ENCODE assay signal across 11 cellular contexts in the genomic region with DNA sequence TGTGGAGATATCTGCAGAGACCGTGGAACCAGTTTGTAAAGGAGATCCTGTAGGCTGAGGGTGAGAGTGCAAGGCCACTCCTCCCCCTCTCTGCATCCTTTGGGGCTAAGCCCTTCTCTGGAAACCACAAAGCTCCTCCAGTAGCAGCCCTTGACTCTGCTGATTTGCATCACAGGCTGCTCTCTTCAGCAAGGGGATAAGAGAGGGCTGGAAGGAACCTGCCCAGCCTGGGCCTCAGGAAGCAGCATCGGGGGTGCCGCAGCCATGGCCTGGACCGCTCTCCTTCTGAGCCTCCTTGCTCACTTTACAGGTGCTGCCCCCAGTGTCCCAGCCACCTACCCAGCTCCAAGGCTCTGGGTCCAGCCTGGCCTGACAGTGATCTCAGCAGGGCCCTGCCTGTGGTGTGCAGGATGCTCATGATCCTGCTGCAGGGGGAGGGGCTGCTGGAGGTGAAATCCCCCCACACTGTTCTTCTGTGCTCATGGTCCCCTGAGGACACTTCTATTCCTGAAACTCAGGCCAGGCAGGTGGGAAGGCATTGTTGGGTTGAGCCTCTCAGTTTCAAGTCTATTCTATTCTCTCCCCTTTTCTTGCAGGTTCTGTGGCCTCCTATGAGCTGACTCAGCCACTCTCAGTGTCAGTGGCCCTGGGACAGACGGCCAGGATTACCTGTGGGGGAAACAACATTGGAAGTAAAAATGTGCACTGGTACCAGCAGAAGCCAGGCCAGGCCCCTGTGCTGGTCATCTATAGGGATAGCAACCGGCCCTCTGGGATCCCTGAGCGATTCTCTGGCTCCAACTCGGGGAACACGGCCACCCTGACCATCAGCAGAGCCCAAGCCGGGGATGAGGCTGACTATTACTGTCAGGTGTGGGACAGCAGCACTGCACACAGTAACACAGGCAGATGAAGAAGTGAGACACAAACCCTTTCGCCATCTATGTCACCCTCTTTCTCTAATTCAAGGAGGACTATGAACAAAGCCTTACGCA.
DNase-seq lines count a peak whose midpoint lies in the region; ATAC-seq and TF ChIP-seq lines count a peak whose summit lies in the region.
"Had no signal": no experiment of that assay in that cellular context is flagged by ENCODE, and none has a peak within 500 bp of the region (broad histone marks: within the 10 kb centered on the region; RNA-seq: fewer than 3 reads in every experiment).

No MANE protein-coding gene starts in this region.

- no peak overlapping the region for H3K4me3 ChIP-seq in WERI-Rb-1 (ENCODE audit: low read depth, low read length)
- H3K4me3 ChIP-seq: SJCRH30 had no signal

- H3K27ac ChIP-seq in WERI-Rb-1 = no peak overlapping the region
- H3K27ac ChIP-seq: foreskin keratinocyte, SJCRH30 had no signal

- ATAC-seq in HG02943 (IDR thresholded peaks at IDR 0.05; ENCODE audit: low read depth, unreplicated experiment) = peak; percentile 56
- peak; percentile 75 for ATAC-seq in stimulated activated effector memory CD8-positive, alpha-beta T cell treated with anti-CD3 and anti-CD28 coated beads, Interleukin-12 subunit alpha, Interleukin-12 subunit beta, amount 100 ng/mL, for 72 hours
- ATAC-seq: foreskin keratinocyte had no signal

- no peaks in the 10 kb centered on the region for H3K9me3 Mint-ChIP-seq in activated CD4-positive, alpha-beta T cell treated with anti-CD3 and anti-CD28 coated beads, Interleukin-2, amount 10 ng/mL, durations not matched to agents 24 days and 14 days
- H3K9me3 Mint-ChIP-seq in stimulated activated effector memory CD8-positive, alpha-beta T cell treated with anti-CD3 and anti-CD28 coated beads, Interleukin-12 subunit alpha, Interleukin-12 subunit beta, amount 100 ng/mL, for 72 hours = no peaks in the 10 kb centered on the region

- peak overlapping the region; percentile 77 for H3K4me3 Mint-ChIP-seq in activated CD4-positive, alpha-beta T cell treated with anti-CD3 and anti-CD28 coated beads, Interleukin-2, amount 10 ng/mL, durations not matched to agents 24 days and 14 days
- peak overlapping the region; percentile 59 for H3K4me3 Mint-ChIP-seq in stimulated activated effector memory CD8-positive, alpha-beta T cell treated with anti-CD3 and anti-CD28 coated beads, Interleukin-12 subunit alpha, Interleukin-12 subunit beta, amount 100 ng/mL, for 72 hours

- intact Hi-C loops in activated CD4-positive, alpha-beta T cell treated with anti-CD3 and anti-CD28 coated beads, Interleukin-2, amount 10 ng/mL, durations not matched to agents 24 days and 14 days (cut with micrococcal nuclease) = loop anchor here (5.0 kb wide), 1 partner anchor 48 kb away; no protein-coding TSS in a partner anchor

- H3K9me3 ChIP-seq in WERI-Rb-1 (ENCODE audit: severe bottlenecking) = no peaks in the 10 kb centered on the region
- H3K9me3 ChIP-seq: SJCRH30 had no signal

- no peaks in the 10 kb centered on the region for H3K27me3 ChIP-seq in WERI-Rb-1 (ENCODE audit: insufficient read depth, low read depth, severe bottlenecking)
- H3K27me3 ChIP-seq: foreskin keratinocyte, SJCRH30 had no signal

- H3K36me3 ChIP-seq in WERI-Rb-1 = no peaks in the 10 kb centered on the region
- H3K36me3 ChIP-seq: SJCRH30 had no signal

- peaks cover 85% of the 10 kb centered on the region for H3K4me1 Mint-ChIP-seq in activated CD4-positive, alpha-beta T cell treated with anti-CD3 and anti-CD28 coated beads, Interleukin-2, amount 10 ng/mL, durations not matched to agents 24 days and 14 days
- H3K4me1 Mint-ChIP-seq in stimulated activated effector memory CD8-positive, alpha-beta T cell treated with anti-CD3 and anti-CD28 coated beads, Interleukin-12 subunit alpha, Interleukin-12 subunit beta, amount 100 ng/mL, for 72 hours = peaks cover 98% of the 10 kb centered on the region

- DNase-seq in activated CD4-positive, alpha-beta T cell treated with anti-CD3 and anti-CD28 coated beads, Interleukin-2, amount 10 ng/mL, durations not matched to agents 24 days and 14 days = peak; percentile 89
- no peak for DNase-seq in activated CD4-positive, alpha-beta T cell treated with anti-CD3 and anti-CD28 coated beads for 48 hours
- DNase-seq in WERI-Rb-1 (peak; percentile 26), GDM1 (lab: John Stamatoyannopoulos, UW) (no peak), NCI-H1092 (lab: John Stamatoyannopoulos, UW) (no peak), NCI-H146 treated with DMSO at 0.1 percent for 48 hours (lab: John Stamatoyannopoulos, UW; ENCODE audit: unreplicated experiment) (no peak)
- DNase-seq in stimulated activated effector memory CD8-positive, alpha-beta T cell treated with anti-CD3 and anti-CD28 coated beads, Interleukin-12 subunit alpha, Interleukin-12 subunit beta, amount 100 ng/mL, for 72 hours (ENCODE audit: low spot score in 2 of 2) = no peak
- DNase-seq: foreskin keratinocyte; stimulated activated CD8-positive, alpha-beta memory T cell treated with anti-CD3 and anti-CD28 coated beads, Interleukin-4, amount 100 ng/mL, for 48 hours had no signal

- H3K27me3 Mint-ChIP-seq in activated CD4-positive, alpha-beta T cell treated with anti-CD3 and anti-CD28 coated beads, Interleukin-2, amount 10 ng/mL, durations not matched to agents 24 days and 14 days = no peaks in the 10 kb centered on the region

- no peak for TF ChIP-seq CTCF in WERI-Rb-1 (IDR thresholded peaks at IDR 0.05; ENCODE audit: low read depth, low read length)

- no peaks in the 10 kb centered on the region for H3K36me3 Mint-ChIP-seq in activated CD4-positive, alpha-beta T cell treated with anti-CD3 and anti-CD28 coated beads, Interleukin-2, amount 10 ng/mL, durations not matched to agents 24 days and 14 days (ENCODE audit: low read depth)
- peaks cover 7% of the 10 kb centered on the region for H3K36me3 Mint-ChIP-seq in stimulated activated effector memory CD8-positive, alpha-beta T cell treated with anti-CD3 and anti-CD28 coated beads, Interleukin-12 subunit alpha, Interleukin-12 subunit beta, amount 100 ng/mL, for 72 hours

- peak overlapping the region; percentile 86 for H3K27ac Mint-ChIP-seq in activated CD4-positive, alpha-beta T cell treated with anti-CD3 and anti-CD28 coated beads, Interleukin-2, amount 10 ng/mL, durations not matched to agents 24 days and 14 days
- peak overlapping the region; percentile 91 for H3K27ac Mint-ChIP-seq in stimulated activated effector memory CD8-positive, alpha-beta T cell treated with anti-CD3 and anti-CD28 coated beads, Interleukin-12 subunit alpha, Interleukin-12 subunit beta, amount 100 ng/mL, for 72 hours

Comparison
In these comparisons a context has a peak if more than half of its experiments do, and no peak if none do; other contexts are left out.
1. DNase-seq: peak in activated CD4-positive, alpha-beta T cell treated with anti-CD3 and anti-CD28 coated beads, Interleukin-2, amount 10 ng/mL, durations not matched to agents 24 days and 14 days (single experiment) and WERI-Rb-1 (single experiment); none in activated CD4-positive, alpha-beta T cell treated with anti-CD3 and anti-CD28 coated beads for 48 hours (single experiment), stimulated activated effector memory CD8-positive, alpha-beta T cell treated with anti-CD3 and anti-CD28 coated beads, Interleukin-12 subunit alpha, Interleukin-12 subunit beta, amount 100 ng/mL, for 72 hours (0 of 2), GDM1 (single experiment), NCI-H1092 (single experiment) and NCI-H146 treated with DMSO at 0.1 percent for 48 hours (single experiment).